In the genomic region with DNA sequence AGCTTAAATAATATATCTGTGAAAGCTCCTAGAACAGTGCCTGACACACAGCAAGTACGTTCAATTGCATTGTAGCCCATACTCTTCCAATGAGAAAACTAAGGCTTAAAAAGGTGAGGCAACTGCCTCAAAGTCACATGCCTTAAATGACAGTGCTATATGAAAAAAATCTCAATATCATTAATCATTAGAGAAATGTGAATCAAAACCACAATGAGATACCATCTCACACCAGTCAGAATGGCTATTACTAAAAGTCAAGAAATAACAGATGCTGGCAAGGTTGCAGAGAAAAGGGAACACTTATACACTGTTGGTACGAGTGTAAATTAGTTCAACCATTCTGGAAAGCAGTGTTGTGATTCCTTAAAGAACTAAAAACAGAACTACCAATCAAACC, we compare ENCODE assay signal across 27 cellular contexts.
"Had no signal": no experiment of that assay in that cellular context is flagged by ENCODE, and none has a peak within 500 bp of the region (broad histone marks: within the 10 kb centered on the region; RNA-seq: fewer than 3 reads in every experiment).

No MANE protein-coding gene starts in this region.

- ATAC-seq: heart right ventricle; left cardiac atrium; left lung; naive thymus-derived CD4-positive, alpha-beta T cell; right lobe of liver; stimulated activated naive B cell treated with anti-CD40 and anti-IgM and Interleukin-4, amounts not matched to agents 10 μg/mL and 1 μg/mL and 100 μg/mL, for 72 hours; stimulated activated naive CD8-positive, alpha-beta T cell treated with anti-CD3 and anti-CD28 coated beads, Interleukin-15, amount 100 ng/mL, for 72 hours; upper lobe of right lung had no signal

- H3K4me3 Mint-ChIP-seq: dendritic cell treated with granulocyte-macrophage colony-stimulating factor and Interleukin-4, amounts not matched to agents 40 ng/mL and 50 ng/mL, for 4 days; endodermal cell; naive thymus-derived CD4-positive, alpha-beta T cell; nephron; neural progenitor cell; stimulated activated naive B cell treated with anti-CD40 and anti-IgM and Interleukin-4, amounts not matched to agents 10 μg/mL and 1 μg/mL and 100 μg/mL, for 72 hours; stimulated activated naive CD8-positive, alpha-beta T cell treated with anti-CD3 and anti-CD28 coated beads, Interleukin-15, amount 100 ng/mL, for 72 hours had no signal

- H3K27ac Mint-ChIP-seq: dendritic cell treated with granulocyte-macrophage colony-stimulating factor and Interleukin-4, amounts not matched to agents 40 ng/mL and 50 ng/mL, for 4 days; endodermal cell; naive thymus-derived CD4-positive, alpha-beta T cell; nephron; neural progenitor cell; stimulated activated naive B cell treated with anti-CD40 and anti-IgM and Interleukin-4, amounts not matched to agents 10 μg/mL and 1 μg/mL and 100 μg/mL, for 72 hours had no signal

- H3K36me3 Mint-ChIP-seq: naive thymus-derived CD4-positive, alpha-beta T cell; neural progenitor cell; stimulated activated naive B cell treated with anti-CD40 and anti-IgM and Interleukin-4, amounts not matched to agents 10 μg/mL and 1 μg/mL and 100 μg/mL, for 72 hours had no signal

- H3K27me3 ChIP-seq: colonic mucosa, neural progenitor cell, right lobe of liver, suprapubic skin, upper lobe of right lung, uterus had no signal

- H3K9me3 ChIP-seq: colonic mucosa, esophagus muscularis mucosa, heart right ventricle, left lung, right lobe of liver, suprapubic skin, transverse colon, upper lobe of right lung, uterus had no signal

- H3K4me2 ChIP-seq: neural progenitor cell had no signal

- H3K9ac ChIP-seq: neural progenitor cell had no signal

- DNase-seq: colonic mucosa; effector CD8-positive, alpha-beta T cell; endodermal cell; foreskin melanocyte; glutamatergic neuron; heart right ventricle; hippocampal formation; left cardiac atrium; left lung; mesendoderm; midbrain; naive thymus-derived CD4-positive, alpha-beta T cell; nucleus accumbens; right lobe of liver; small intestine; stimulated activated CD4-positive, alpha-beta T cell treated with anti-CD3 and anti-CD28 coated beads, Interleukin-15, amount 100 ng/mL, for 24 hours; stimulated activated CD4-positive, alpha-beta T cell treated with anti-CD3 and anti-CD28 coated beads, Interleukin-2, amount 100 ng/mL, for 48 hours; stimulated activated naive B cell treated with anti-CD40 and anti-IgM and Interleukin-4, amounts not matched to agents 10 μg/mL and 1 μg/mL and 100 μg/mL, for 72 hours; stimulated activated naive CD8-positive, alpha-beta T cell treated with anti-CD3 and anti-CD28 coated beads, Interleukin-15, amount 100 ng/mL, for 72 hours; transverse colon; upper lobe of right lung; uterus had no signal

- H3K4me3 ChIP-seq: colonic mucosa, esophagus muscularis mucosa, heart right ventricle, left lung, neural progenitor cell, right lobe of liver, suprapubic skin, transverse colon, upper lobe of right lung, uterus had no signal

- H2AFZ ChIP-seq: neural progenitor cell had no signal

- H3K27ac ChIP-seq: colonic mucosa, esophagus muscularis mucosa, neural progenitor cell, right lobe of liver, suprapubic skin, transverse colon, upper lobe of right lung, uterus had no signal

- H3K4me1 ChIP-seq: neural progenitor cell, uterus had no signal

- H3K9me3 Mint-ChIP-seq: dendritic cell treated with granulocyte-macrophage colony-stimulating factor and Interleukin-4, amounts not matched to agents 40 ng/mL and 50 ng/mL, for 4 days; endodermal cell; naive thymus-derived CD4-positive, alpha-beta T cell; nephron; neural progenitor cell; stimulated activated naive B cell treated with anti-CD40 and anti-IgM and Interleukin-4, amounts not matched to agents 10 μg/mL and 1 μg/mL and 100 μg/mL, for 72 hours; stimulated activated naive CD8-positive, alpha-beta T cell treated with anti-CD3 and anti-CD28 coated beads, Interleukin-15, amount 100 ng/mL, for 72 hours had no signal

- H3K36me3 ChIP-seq: colonic mucosa, esophagus muscularis mucosa, heart right ventricle, left lung, neural progenitor cell, right lobe of liver, suprapubic skin, transverse colon, upper lobe of right lung, uterus had no signal
